23 cellular contexts compared by ENCODE assay signal in genomic region chr7:18515067-18515466, GRCh38. TPM values are rescaled to one million over a fixed set of nuclear protein-coding genes. Genes with fewer than 3 reads are reported as not detected.
DNase-seq lines count a peak whose midpoint lies in the region; ATAC-seq and TF ChIP-seq lines count a peak whose summit lies in the region.
"Had no signal": no experiment of that assay in that cellular context is flagged by ENCODE, and none has a peak within 500 bp of the region (broad histone marks: within the 10 kb centered on the region; RNA-seq: fewer than 3 reads in every experiment).

No MANE protein-coding gene starts in this region.

- ATAC-seq in activated B cell treated with CpG ODN at 0.5 μM for 24 hours (ENCODE audit: low read depth) (no peak), thoracic aorta (ENCODE audit: insufficient number of reproducible peaks, low FRiP score, low read depth) (no peak)
- no peak for ATAC-seq in stimulated activated naive CD8-positive, alpha-beta T cell treated with anti-CD3 and anti-CD28 coated beads, Interleukin-15, Interleukin-2, amounts not matched to agents 100 U/mL and 50 U/mL, for 24 hours
- ATAC-seq: esophagus mucosa; HCT116; stimulated activated naive B cell treated with anti-CD40 and anti-IgM and Interleukin-4, amounts not matched to agents 10 μg/mL and 1 μg/mL and 100 μg/mL, for 72 hours had no signal

- H3K4me1 ChIP-seq in fibroblast of lung (ENCODE audit: control insufficient read depth, extremely low read depth, insufficient read depth, low read length) (no peaks in the 10 kb centered on the region), thoracic aorta (ENCODE audit: control insufficient read depth in 1 of 2, low read depth in 2 of 2) (peaks cover 24 to 59% of the 10 kb centered on the region in 2 donors), esophagus squamous epithelium (no peaks in the 10 kb centered on the region)
- H3K4me1 ChIP-seq: SJCRH30 had no signal

- 49 to 61% methylated on average over 2 of the region's 2 CpGs for WGBS in esophagus squamous epithelium, 2 donors

- H3K27ac Mint-ChIP-seq in HFFc6 (peak overlapping the region; percentile 81), activated B cell treated with CpG ODN at 0.5 μM for 24 hours (peak overlapping the region; percentile 46)
- H3K27ac Mint-ChIP-seq: stimulated activated naive B cell treated with anti-CD40 and anti-IgM and Interleukin-4, amounts not matched to agents 10 μg/mL and 1 μg/mL and 100 μg/mL, for 72 hours; type B pancreatic cell had no signal

- H3K4me1 Mint-ChIP-seq in HFFc6 (ENCODE audit: low read depth) (peaks cover 80% of the 10 kb centered on the region), activated B cell treated with CpG ODN at 0.5 μM for 24 hours (peaks cover 74% of the 10 kb centered on the region)

- DNase-seq in HFFc6 (peak; percentile 45), activated B cell treated with CpG ODN at 0.5 μM for 24 hours (no peak), fibroblast of lung (ENCODE audit: low read depth in 2 of 2) (peak; percentile 28 to 74), thoracic aorta (ENCODE audit: low spot score) (no peak), SW 1271 (lab: John Stamatoyannopoulos, UW) (no peak), esophagus squamous epithelium (lab: John Stamatoyannopoulos, UW) (no peak)
- no peak for DNase-seq in stimulated activated naive CD8-positive, alpha-beta T cell treated with anti-CD3 and anti-CD28 coated beads, Interleukin-15, Interleukin-2, amounts not matched to agents 100 U/mL and 50 U/mL, for 24 hours
- no peak for DNase-seq in stimulated activated naive CD4-positive, alpha-beta T cell (lab: John Stamatoyannopoulos, UW)
- DNase-seq: activated CD4-positive, alpha-beta T cell treated with anti-CD3 and anti-CD28 coated beads for 4 hours; activated CD8-positive, alpha-beta memory T cell treated with anti-CD3 and anti-CD28 coated beads, Interleukin-2, amount 50 U/mL, for 48 hours; activated naive CD4-positive, alpha-beta T cell; DMS 273 treated with DMSO at 0.1 percent for 48 hours; hippocampal formation; midbrain; NCI-H1930; NCI-H526; SJCRH30; stimulated activated naive B cell treated with anti-CD40 and anti-IgM and Interleukin-4, amounts not matched to agents 10 μg/mL and 1 μg/mL and 100 μg/mL, for 72 hours; T1000 had no signal

- H4K20me1 ChIP-seq in fibroblast of lung (ENCODE audit: control insufficient read depth, extremely low read depth, insufficient read depth, low read length), result no peaks in the 10 kb centered on the region
- H4K20me1 ChIP-seq: BLaER1 treated with 17β-estradiol and CSF1 and Interleukin-3, amounts not matched to agents 10 nM and 100 nM had no signal

- H3K27ac ChIP-seq in fibroblast of lung (ENCODE audit: insufficient read depth, low read length) (no peak overlapping the region), thoracic aorta (peak overlapping the region; percentile 32 to 69), esophagus squamous epithelium (no peak overlapping the region)
- H3K27ac ChIP-seq: SJCRH30 had no signal

- peaks cover 39% of the 10 kb centered on the region for H3K36me3 Mint-ChIP-seq in HFFc6 (ENCODE audit: low read depth)
- peaks cover 23% of the 10 kb centered on the region for H3K36me3 Mint-ChIP-seq in activated B cell treated with CpG ODN at 0.5 μM for 24 hours (ENCODE audit: low read depth)
- H3K36me3 Mint-ChIP-seq: type B pancreatic cell had no signal

- intact Hi-C loops in activated B cell treated with CpG ODN at 0.5 μM for 24 hours (cut with micrococcal nuclease), result no loop called here
- intact Hi-C loops in esophagus squamous epithelium (cut with DNase I), result no loop called here

- TF ChIP-seq CTCF in HFFc6 (IDR thresholded peaks at IDR 0.05) (no peak), activated B cell treated with CpG ODN at 0.5 μM for 24 hours (IDR thresholded peaks at IDR 0.05) (no peak), fibroblast of lung (conservative IDR thresholded peaks at IDR 0.05 in 1 of 2, IDR thresholded peaks at IDR 0.05 in 1 of 2; ENCODE audit: low read depth in 1 of 2, low read length in 2 of 2) (no peak), thoracic aorta (IDR thresholded peaks at IDR 0.05) (no peak), esophagus squamous epithelium (IDR thresholded peaks at IDR 0.05) (no peak)

- H3K27me3 ChIP-seq in fibroblast of lung (ENCODE audit: control insufficient read depth, insufficient read depth, low read length) (no peaks in the 10 kb centered on the region), thoracic aorta (replicated peaks; ENCODE audit: insufficient read depth) (no peaks in the 10 kb centered on the region), esophagus squamous epithelium (no peaks in the 10 kb centered on the region)
- H3K27me3 ChIP-seq: BLaER1 treated with 17β-estradiol and CSF1 and Interleukin-3, amounts not matched to agents 10 nM and 100 nM; SJCRH30 had no signal

- H3K4me3 ChIP-seq in fibroblast of lung (replicated peaks in 1 of 4; ENCODE audit: control extremely low read depth in 1 of 4, insufficient read depth in 1 of 4, low read depth in 3 of 4, low read length in 4 of 4), result no peak overlapping the region
- no peak overlapping the region for H3K4me3 ChIP-seq in thoracic aorta
- H3K4me3 ChIP-seq in esophagus squamous epithelium, result no peak overlapping the region
- H3K4me3 ChIP-seq: BLaER1 treated with 17β-estradiol and CSF1 and Interleukin-3, amounts not matched to agents 10 nM and 100 nM; SJCRH30 had no signal

- POLR2A ChIA-PET in activated B cell treated with CpG ODN at 0.5 μM for 24 hours (lab: Charles Lee), result interaction anchor here (1.1 kb wide), 1 partner anchor 15 kb away, joined by 3 read pairs; no protein-coding TSS in a partner anchor

- no peaks in the 10 kb centered on the region for H3K79me2 ChIP-seq in fibroblast of lung (ENCODE audit: control insufficient read depth, insufficient read depth, low read length)

- H3K4me3 Mint-ChIP-seq in HFFc6 (peak overlapping the region; percentile 47; the same call in 1 of the 2 replicates), activated B cell treated with CpG ODN at 0.5 μM for 24 hours (no peak overlapping the region)
- H3K4me3 Mint-ChIP-seq: stimulated activated naive B cell treated with anti-CD40 and anti-IgM and Interleukin-4, amounts not matched to agents 10 μg/mL and 1 μg/mL and 100 μg/mL, for 72 hours; type B pancreatic cell had no signal

- H3K36me3 ChIP-seq in fibroblast of lung (ENCODE audit: control insufficient read depth, insufficient read depth, low read length) (no peaks in the 10 kb centered on the region), thoracic aorta (no peaks in the 10 kb centered on the region), esophagus squamous epithelium (no peaks in the 10 kb centered on the region)
- H3K36me3 ChIP-seq: SJCRH30 had no signal

- H3K27me3 Mint-ChIP-seq in HFFc6 (ENCODE audit: insufficient read depth) (no peaks in the 10 kb centered on the region; the same call in 1 of the 2 replicates), activated B cell treated with CpG ODN at 0.5 μM for 24 hours (no peaks in the 10 kb centered on the region)
- H3K27me3 Mint-ChIP-seq: stimulated activated naive B cell treated with anti-CD40 and anti-IgM and Interleukin-4, amounts not matched to agents 10 μg/mL and 1 μg/mL and 100 μg/mL, for 72 hours; type B pancreatic cell had no signal

- no peak for TF ChIP-seq POLR2A in esophagus squamous epithelium (IDR thresholded peaks at IDR 0.05)

- no peak overlapping the region for H2AFZ ChIP-seq in fibroblast of lung (ENCODE audit: low read length)

- H3K9me3 ChIP-seq in fibroblast of lung (ENCODE audit: control insufficient read depth, insufficient read depth, low read depth, low read length), result no peaks in the 10 kb centered on the region
- H3K9me3 ChIP-seq in thoracic aorta, result no peaks in the 10 kb centered on the region
- no peaks in the 10 kb centered on the region for H3K9me3 ChIP-seq in esophagus squamous epithelium
- H3K9me3 ChIP-seq: SJCRH30 had no signal

- no peak overlapping the region for H3K9ac ChIP-seq in fibroblast of lung (ENCODE audit: insufficient read depth, low read length)
- H3K9ac ChIP-seq: BLaER1 treated with 17β-estradiol and CSF1 and Interleukin-3, amounts not matched to agents 10 nM and 100 nM had no signal

- CTCF ChIA-PET in activated B cell treated with CpG ODN at 0.5 μM for 24 hours (lab: Charles Lee), result interaction anchor here (1.0 to 1.9 kb wide), 6 partner anchors 16 to 163 kb away, joined by 3 to 6 read pairs (median 4); no protein-coding TSS in a partner anchor

- H3K9me3 Mint-ChIP-seq in HFFc6, result no peaks in the 10 kb centered on the region
- H3K9me3 Mint-ChIP-seq in activated B cell treated with CpG ODN at 0.5 μM for 24 hours, result no peaks in the 10 kb centered on the region
- H3K9me3 Mint-ChIP-seq: type B pancreatic cell had no signal

- no peak overlapping the region for H3K4me2 ChIP-seq in fibroblast of lung (ENCODE audit: extremely low read depth, insufficient read depth, low read length)
- H3K4me2 ChIP-seq: BLaER1 treated with 17β-estradiol and CSF1 and Interleukin-3, amounts not matched to agents 10 nM and 100 nM had no signal

RNA-seq across cellular contexts. Expression of gene HDAC9, which starts 19.5 kb away (rescaled TPM):
- total RNA-seq in HFFc6 (2021; fragmentation: NEBNext Ultra II Directional; extraction: Animal tissue kit (Norgen Biotek cat#: 25700)), result 10 to 100 TPM; 11.5 to 29.2 (median 13.2) TPM
- 136 and 149 TPM in 2 replicates for total RNA-seq in activated B cell treated with CpG ODN at 0.5 μM for 24 hours
- 3.6 and 7.9 TPM in 2 replicates for total RNA-seq in fibroblast of lung
- polyA plus RNA-seq in fibroblast of lung, result 2.9 and 5.0 TPM in 2 replicates
- 1.3 and 3.2 TPM in 2 replicates for polyA plus RNA-seq in fibroblast of lung (2012)
- polyA minus RNA-seq in fibroblast of lung (ENCODE audit: low replicate concordance), result 2.4 and 5.8 TPM in 2 replicates
- total RNA-seq in thoracic aorta, result 10 to 100 TPM; 64.1 to 81.6 TPM
- 1 to 10 TPM; 1.2 to 8.0 (median 1.6) TPM for total RNA-seq in esophagus squamous epithelium

Comparison
In these comparisons a context has a peak if more than half of its experiments do, and no peak if none do; other contexts are left out.
1. DNase-seq: peak in HFFc6 (single experiment) and fibroblast of lung (2 of 2); none in activated B cell treated with CpG ODN at 0.5 μM for 24 hours (single experiment), thoracic aorta (single experiment), stimulated activated naive CD8-positive, alpha-beta T cell treated with anti-CD3 and anti-CD28 coated beads, Interleukin-15, Interleukin-2, amounts not matched to agents 100 U/mL and 50 U/mL, for 24 hours (single experiment), SW 1271 (0 of 2), stimulated activated naive CD4-positive, alpha-beta T cell (0 of 6) and esophagus squamous epithelium (single experiment).
2. H3K27ac ChIP-seq: peak in thoracic aorta (2 of 2); none in fibroblast of lung (single experiment) and esophagus squamous epithelium (0 of 4).